Comparison of ENCODE assay signal across 8 cellular contexts in genomic region chr16:73047221-73047535, GRCh38. TPM values are rescaled to one million over a fixed set of nuclear protein-coding genes. Genes with fewer than 3 reads are reported as not detected.
A peak's percentile ranks its signal among the peaks of the same experiment; 100 is the strongest.
DNase-seq lines count a peak whose midpoint lies in the region; ATAC-seq and TF ChIP-seq lines count a peak whose summit lies in the region.

No MANE protein-coding gene starts in this region.

- no peaks in the 10 kb centered on the region for H3K9me3 ChIP-seq in ascending aorta
- no peaks in the 10 kb centered on the region for H3K9me3 ChIP-seq in transverse colon

- H3K27me3 ChIP-seq in ascending aorta (no peaks in the 10 kb centered on the region), transverse colon (no peaks in the 10 kb centered on the region)

- 33 to 37% methylated on average over 6 of the region's 6 CpGs for WGBS in lower leg skin, 2 donors
- 36 to 50% methylated on average over 4 to 6 of the region's 6 CpGs for WGBS in transverse colon (ENCODE audit: low coverage in 1 of 2), 2 donors

- peaks cover 11 to 73% of the 10 kb centered on the region in 2 donors for H3K4me1 ChIP-seq in ascending aorta
- peaks cover 33 to 86% (median 67%) of the 10 kb centered on the region in 4 donors for H3K4me1 ChIP-seq in transverse colon

- no peaks in the 10 kb centered on the region for H3K36me3 ChIP-seq in ascending aorta
- H3K36me3 ChIP-seq in transverse colon = no peaks in the 10 kb centered on the region

- H3K4me1 Mint-ChIP-seq in activated naive CD4-positive, alpha-beta T cell treated with anti-CD3 and anti-CD28 coated beads for 36 hours (ENCODE audit: low read depth) = peaks cover 4% of the 10 kb centered on the region
- no peaks in the 10 kb centered on the region for H3K4me1 Mint-ChIP-seq in stimulated activated effector memory CD8-positive, alpha-beta T cell treated with anti-CD3 and anti-CD28 coated beads, Interleukin-12 subunit alpha, Interleukin-12 subunit beta, amount 100 ng/mL, for 72 hours

- ATAC-seq in stimulated activated effector memory CD8-positive, alpha-beta T cell treated with anti-CD3 and anti-CD28 coated beads, Interleukin-12 subunit alpha, Interleukin-12 subunit beta, amount 100 ng/mL, for 72 hours = no peak

- no peak for TF ChIP-seq POLR2A in lower leg skin (IDR thresholded peaks at IDR 0.05)
- TF ChIP-seq POLR2A in transverse colon (IDR thresholded peaks at IDR 0.05) = no peak

- DNase-seq in activated naive CD4-positive, alpha-beta T cell treated with anti-CD3 and anti-CD28 coated beads for 36 hours = no peak
- DNase-seq in activated naive CD4-positive, alpha-beta T cell treated with Interleukin-2 at 50 U/mL for 16 hours = no peak
- DNase-seq in ascending aorta (ENCODE audit: low spot score in 2 of 2) = no peak
- no peak for DNase-seq in lower leg skin (ENCODE audit: low spot score in 2 of 2)
- no peak for DNase-seq in transverse colon
- DNase-seq in stimulated activated CD4-positive, alpha-beta T cell treated with anti-CD3 and anti-CD28 coated beads, Interleukin-12 subunit alpha, Interleukin-12 subunit beta, amount 100 ng/mL, for 4 hours = no peak
- no peak for DNase-seq in stimulated activated effector memory CD8-positive, alpha-beta T cell treated with anti-CD3 and anti-CD28 coated beads, Interleukin-12 subunit alpha, Interleukin-12 subunit beta, amount 100 ng/mL, for 72 hours (ENCODE audit: low spot score in 2 of 2)
- DNase-seq in AML-193 (lab: John Stamatoyannopoulos, UW) = no peak

- peak overlapping the region; percentile 98 to 99 for H3K27ac ChIP-seq in ascending aorta
- peak overlapping the region; percentile 92 to 96 (median 96) for H3K27ac ChIP-seq in transverse colon

- H3K4me3 ChIP-seq in ascending aorta (peak overlapping the region; percentile 88 to 89), lower leg skin (ENCODE audit: low read depth, poor library complexity, severe bottlenecking) (peak overlapping the region; percentile 72), transverse colon (peak overlapping the region; percentile 55 to 95 (median 72))

- in situ Hi-C loops in transverse colon (cut with MboI; ENCODE audit: low pct_ligation_motif_present in 1 of 4, low pct_unique_long_range_greater_than_20kb in 1 of 4, low sequenced_read_pairs in 3 of 4) = loop anchor here in 1 of 4 donors (25.0 kb wide), 1 partner anchor 210 kb away; no protein-coding TSS in a partner anchor

- peak overlapping the region; percentile 46 for H3K4me3 Mint-ChIP-seq in activated naive CD4-positive, alpha-beta T cell treated with anti-CD3 and anti-CD28 coated beads for 36 hours
- no peak overlapping the region for H3K4me3 Mint-ChIP-seq in stimulated activated effector memory CD8-positive, alpha-beta T cell treated with anti-CD3 and anti-CD28 coated beads, Interleukin-12 subunit alpha, Interleukin-12 subunit beta, amount 100 ng/mL, for 72 hours

- H3K9me3 Mint-ChIP-seq in activated naive CD4-positive, alpha-beta T cell treated with anti-CD3 and anti-CD28 coated beads for 36 hours = no peaks in the 10 kb centered on the region
- H3K9me3 Mint-ChIP-seq in stimulated activated effector memory CD8-positive, alpha-beta T cell treated with anti-CD3 and anti-CD28 coated beads, Interleukin-12 subunit alpha, Interleukin-12 subunit beta, amount 100 ng/mL, for 72 hours = no peaks in the 10 kb centered on the region

- intact Hi-C loops in activated naive CD4-positive, alpha-beta T cell treated with anti-CD3 and anti-CD28 coated beads for 36 hours (cut with micrococcal nuclease) = no loop called here
- intact Hi-C loops in ascending aorta (cut with DNase I) = loop anchor here (2.0 to 10.0 kb wide), 3 partner anchors 56 to 542 kb away; no protein-coding TSS in a partner anchor
- intact Hi-C loops in lower leg skin (cut with DNase I; ENCODE audit: low total_unique reads) = no loop called here
- intact Hi-C loops in transverse colon (cut with DNase I; ENCODE audit: low total_unique reads) = loop anchor here (5.0 to 10.0 kb wide), 2 partner anchors 112 to 215 kb away; no protein-coding TSS in a partner anchor

- CTCF ChIA-PET in activated naive CD4-positive, alpha-beta T cell treated with anti-CD3 and anti-CD28 coated beads for 36 hours (lab: Charles Lee) = no interaction called here

- no peak overlapping the region for H3K27ac Mint-ChIP-seq in activated naive CD4-positive, alpha-beta T cell treated with anti-CD3 and anti-CD28 coated beads for 36 hours
- H3K27ac Mint-ChIP-seq in stimulated activated effector memory CD8-positive, alpha-beta T cell treated with anti-CD3 and anti-CD28 coated beads, Interleukin-12 subunit alpha, Interleukin-12 subunit beta, amount 100 ng/mL, for 72 hours = no peak overlapping the region

- peaks cover 24% of the 10 kb centered on the region for H3K27me3 Mint-ChIP-seq in activated naive CD4-positive, alpha-beta T cell treated with anti-CD3 and anti-CD28 coated beads for 36 hours (ENCODE audit: low read depth)

- no peaks in the 10 kb centered on the region for H3K36me3 Mint-ChIP-seq in activated naive CD4-positive, alpha-beta T cell treated with anti-CD3 and anti-CD28 coated beads for 36 hours (ENCODE audit: low read depth)
- no peaks in the 10 kb centered on the region for H3K36me3 Mint-ChIP-seq in stimulated activated effector memory CD8-positive, alpha-beta T cell treated with anti-CD3 and anti-CD28 coated beads, Interleukin-12 subunit alpha, Interleukin-12 subunit beta, amount 100 ng/mL, for 72 hours

- no peak for TF ChIP-seq EP300 in transverse colon (IDR thresholded peaks at IDR 0.05; ENCODE audit: low read depth)

- no peak for TF ChIP-seq CTCF in ascending aorta (IDR thresholded peaks at IDR 0.05)
- TF ChIP-seq CTCF in lower leg skin (IDR thresholded peaks at IDR 0.05) = no peak
- TF ChIP-seq CTCF in transverse colon (IDR thresholded peaks at IDR 0.05) = no peak

RNA-seq across cellular contexts. Expression of gene ZFHX3, which starts 0.8 kb away (rescaled TPM):
- under 1 TPM; 0.44 to 0.72 TPM for total RNA-seq in activated naive CD4-positive, alpha-beta T cell treated with anti-CD3 and anti-CD28 coated beads for 36 hours
- 34.8 TPM for total RNA-seq in ascending aorta
- 10 to 100 TPM in 2 of 4 donors, 1 to 10 TPM in 2; 3.4 to 14.9 (median 10.0) TPM for total RNA-seq in lower leg skin
- total RNA-seq in transverse colon = 10 to 100 TPM; 12.3 to 23.7 (median 15.3) TPM

Comparison
In these comparisons a context has a peak if more than half of its experiments do, and no peak if none do; other contexts are left out.
1. intact Hi-C loops: an anchor here in ascending aorta (2.0 to 10.0 kb wide) and transverse colon (5.0 to 10.0 kb wide); none called in activated naive CD4-positive, alpha-beta T cell treated with anti-CD3 and anti-CD28 coated beads for 36 hours and lower leg skin.